ENCODE assay signal across 1 cellular context in genomic region chr1:87335175-87335992, GRCh38.
TF ChIP-seq lines count a peak whose summit lies in the region.

No MANE protein-coding gene starts in this region.

TF ChIP-seq in GM12878, 131 proteins besides CTCF, POLR2A, EP300 and RAD21 (continued from another document):
- TF ChIP-seq ZNF687 (IDR thresholded peaks at IDR 0.05): no peak; the same call in 1 of the 2 replicates
- TF ChIP-seq ATF2 (IDR thresholded peaks at IDR 0.05; ENCODE audit: low read length): no peak
- no peak for TF ChIP-seq SUZ12 (IDR thresholded peaks at IDR 0.05; ENCODE audit: unreplicated experiment)
- TF ChIP-seq RAD51 (IDR thresholded peaks at IDR 0.05): no peak
- no peak for TF ChIP-seq RELA (IDR thresholded peaks at IDR 0.05; ENCODE audit: borderline replicate concordance, partially characterized antibody)
- TF ChIP-seq TAF1 (IDR thresholded peaks at IDR 0.05; ENCODE audit: borderline replicate concordance, low read depth, low read length): peak; percentile 25; the same call in 1 of the 2 replicates
- TF ChIP-seq NRF1 (conservative IDR thresholded peaks at IDR 0.05; ENCODE audit: low read depth, low read length): no peak
- no peak for TF ChIP-seq MLLT1 (IDR thresholded peaks at IDR 0.05)
- TF ChIP-seq ZBTB33 (IDR thresholded peaks at IDR 0.05): no peak
- no peak for TF ChIP-seq TBL1XR1 (IDR thresholded peaks at IDR 0.05; ENCODE audit: low read depth, low read length)
- TF ChIP-seq POLR2AphosphoS2 (IDR thresholded peaks at IDR 0.05; ENCODE audit: low read depth, low read length): no peak
- no peak for TF ChIP-seq ZNF24 (IDR thresholded peaks at IDR 0.05)
